8 cellular contexts compared by ENCODE assay signal in genomic region chr11:36375348-36376314, GRCh38.
DNase-seq lines count a peak whose midpoint lies in the region; ATAC-seq and TF ChIP-seq lines count a peak whose summit lies in the region.

No MANE protein-coding gene starts in this region.

- no peaks in the 10 kb centered on the region for H3K9me3 Mint-ChIP-seq in natural killer cell treated with Interleukin-12 subunit alpha and Interleukin-12 subunit beta and Interleukin-15 and Interleukin-18, amount 100 ng/mL, for 72 hours

- no peak overlapping the region for H3K27ac ChIP-seq in KMS-11

- H3K27me3 ChIP-seq in KMS-11 (ENCODE audit: insufficient read depth, low read depth): no peaks in the 10 kb centered on the region

- H3K4me1 Mint-ChIP-seq in natural killer cell treated with Interleukin-12 subunit alpha and Interleukin-12 subunit beta and Interleukin-15 and Interleukin-18, amount 100 ng/mL, for 72 hours (ENCODE audit: low read depth in 2 of 2): peaks cover 31 to 50% of the 10 kb centered on the region in 2 donors

- H3K9ac ChIP-seq in KMS-11: no peak overlapping the region

- peaks cover 13% of the 10 kb centered on the region; the same call in 1 of the 2 replicates for H3K79me2 ChIP-seq in KMS-11 (ENCODE audit: insufficient read depth, low read depth)

- H3K4me1 ChIP-seq in KMS-11 (ENCODE audit: low read depth, poor library complexity, severe bottlenecking): peaks cover 29% of the 10 kb centered on the region

- CTCF ChIA-PET in AG04449 (lab: Yijun Ruan, JAX): interaction anchor here (0.9 to 7.7 kb wide), 12 partner anchors 10 to 117 kb away, joined by 3 to 65 read pairs (median 7); no protein-coding TSS in a partner anchor

- no peaks in the 10 kb centered on the region for H4K20me1 ChIP-seq in KMS-11 (ENCODE audit: insufficient read depth)

- peak overlapping the region; percentile 85 for H3K4me3 Mint-ChIP-seq in natural killer cell treated with Interleukin-12 subunit alpha and Interleukin-12 subunit beta and Interleukin-15 and Interleukin-18, amount 100 ng/mL, for 72 hours

- H3K36me3 Mint-ChIP-seq in natural killer cell treated with Interleukin-12 subunit alpha and Interleukin-12 subunit beta and Interleukin-15 and Interleukin-18, amount 100 ng/mL, for 72 hours: peaks cover 24% of the 10 kb centered on the region

- DNase-seq in AG04449 (ENCODE audit: low read depth, low spot score) (no peak), dermis blood vessel endothelial cell (peak; percentile 37), NCI-H2196 (lab: John Stamatoyannopoulos, UW; ENCODE audit: unreplicated experiment) (no peak), NCI-H2029 (lab: John Stamatoyannopoulos, UW) (no peak)
- no peak for DNase-seq in natural killer cell treated with Interleukin-12 subunit alpha and Interleukin-12 subunit beta and Interleukin-15 and Interleukin-18, amount 100 ng/mL, for 72 hours (ENCODE audit: low spot score)
- no peak for DNase-seq in activated CD8-positive, alpha-beta memory T cell treated with anti-CD3 and anti-CD28 coated beads for 24 hours

- H2AFZ ChIP-seq in KMS-11 (ENCODE audit: low read depth): peak overlapping the region; percentile 95; the same call in 1 of the 2 replicates

- no peak overlapping the region for H3K4me2 ChIP-seq in KMS-11

- no peak for TF ChIP-seq CTCF in AG04449 (IDR thresholded peaks at IDR 0.05; ENCODE audit: insufficient read depth, low read length, missing control alignments)
- no peak for TF ChIP-seq CTCF in KMS-11 (conservative IDR thresholded peaks at IDR 0.05; ENCODE audit: low read depth, low read length)

- H3K27ac Mint-ChIP-seq in natural killer cell treated with Interleukin-12 subunit alpha and Interleukin-12 subunit beta and Interleukin-15 and Interleukin-18, amount 100 ng/mL, for 72 hours: peak overlapping the region; percentile 98

- ATAC-seq in natural killer cell treated with Interleukin-12 subunit alpha and Interleukin-12 subunit beta and Interleukin-15 and Interleukin-18, amount 100 ng/mL, for 72 hours: peak; percentile 2 to 28
- ATAC-seq in HG03432 (IDR thresholded peaks at IDR 0.05; ENCODE audit: unreplicated experiment): no peak

- H3K36me3 ChIP-seq in KMS-11 (ENCODE audit: insufficient read depth): no peaks in the 10 kb centered on the region

- peak overlapping the region; percentile 83 for H3K4me3 ChIP-seq in AG04449 (ENCODE audit: low read depth, low read length)
- H3K4me3 ChIP-seq in KMS-11 (IDR thresholded peaks at IDR 0.05; ENCODE audit: insufficient read depth, low read depth, low read length): no peak overlapping the region

- POLR2A ChIA-PET in AG04449 (lab: Yijun Ruan, JAX): interaction anchor here (0.6 to 3.1 kb wide), 4 partner anchors 12 to 916 kb away, joined by 3 to 17 read pairs (median 4); no protein-coding TSS in a partner anchor

- H3K27me3 Mint-ChIP-seq in natural killer cell treated with Interleukin-12 subunit alpha and Interleukin-12 subunit beta and Interleukin-15 and Interleukin-18, amount 100 ng/mL, for 72 hours: no peaks in the 10 kb centered on the region
